Comparison of ENCODE assay signal across 11 cellular contexts in the genomic region with DNA sequence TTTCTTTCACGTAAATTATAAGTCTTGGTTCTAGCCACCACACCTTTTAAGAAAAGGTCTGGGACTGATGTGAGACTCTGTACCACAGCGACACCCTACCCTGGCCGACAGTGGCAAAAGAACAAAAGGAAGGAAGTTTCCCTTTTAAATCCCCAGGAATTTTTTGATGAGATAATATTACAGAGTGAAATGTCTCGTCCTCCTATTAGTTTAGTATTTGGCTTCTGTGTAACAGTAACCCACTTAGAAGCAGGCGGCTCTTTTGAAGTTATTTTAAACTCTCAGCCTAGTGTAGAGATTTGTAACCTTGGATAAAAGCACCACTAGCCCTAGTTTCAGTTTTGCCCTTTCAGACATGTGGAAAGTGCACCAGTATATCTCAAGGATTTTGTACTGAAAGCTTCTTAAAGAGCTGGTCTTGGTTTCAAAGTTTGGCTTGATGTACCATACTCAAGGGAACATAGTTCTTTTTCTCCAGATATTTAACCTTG.
A peak's percentile ranks its signal among the peaks of the same experiment; 100 is the strongest.
DNase-seq lines count a peak whose midpoint lies in the region; ATAC-seq and TF ChIP-seq lines count a peak whose summit lies in the region.
"Had no signal": no experiment of that assay in that cellular context is flagged by ENCODE, and none has a peak within 500 bp of the region (broad histone marks: within the 10 kb centered on the region; RNA-seq: fewer than 3 reads in every experiment).

No MANE protein-coding gene starts in this region.

- TF ChIP-seq CTCF in progenitor cell of endocrine pancreas (IDR thresholded peaks at IDR 0.05; ENCODE audit: unreplicated experiment) = no peak

- peaks cover 25% of the 10 kb centered on the region for H3K4me1 Mint-ChIP-seq in progenitor cell of endocrine pancreas (ENCODE audit: low read depth)

- no peak overlapping the region for H3K27ac Mint-ChIP-seq in progenitor cell of endocrine pancreas

- ATAC-seq in GM21367 (IDR thresholded peaks at IDR 0.05; ENCODE audit: unreplicated experiment) (no peak), HG03159 (IDR thresholded peaks at IDR 0.05; ENCODE audit: unreplicated experiment) (no peak)

- H3K4me3 ChIP-seq in HUES64 (ENCODE audit: low read length) = no peak overlapping the region
- H3K4me3 ChIP-seq: skin epidermis had no signal

- DNase-seq in left kidney (ENCODE audit: low read depth, low spot score) (peak; percentile 44), HuH-7 (ENCODE audit: low spot score) (no peak), progenitor cell of endocrine pancreas (ENCODE audit: low spot score, unreplicated experiment) (no peak)
- DNase-seq: effector memory CD4-positive, alpha-beta T cell; Karpas-422 had no signal

- peaks cover 43% of the 10 kb centered on the region for H3K4me1 ChIP-seq in HUES64 (ENCODE audit: insufficient read depth, low read length)

- H3K36me3 ChIP-seq in HUES64 (ENCODE audit: insufficient read depth, low read length) = no peaks in the 10 kb centered on the region

- H3K27ac ChIP-seq in HUES64 (ENCODE audit: low read depth, low read length) = peak overlapping the region; percentile 27
- H3K27ac ChIP-seq in cingulate gyrus (ENCODE audit: low read depth, low read length) = peak overlapping the region; percentile 50
- peak overlapping the region; percentile 50 for H3K27ac ChIP-seq in temporal lobe (ENCODE audit: low read depth, low read length)

- H3K9me3 ChIP-seq in HUES64 (ENCODE audit: insufficient read depth, low read depth, low read length) = no peaks in the 10 kb centered on the region

- no peak overlapping the region for H3K4me3 Mint-ChIP-seq in progenitor cell of endocrine pancreas (ENCODE audit: low read depth)

- peaks cover 6% of the 10 kb centered on the region for H3K27me3 Mint-ChIP-seq in progenitor cell of endocrine pancreas

- no peaks in the 10 kb centered on the region for H3K36me3 Mint-ChIP-seq in progenitor cell of endocrine pancreas (ENCODE audit: insufficient read depth)

- no peaks in the 10 kb centered on the region for H3K27me3 ChIP-seq in HUES64 (ENCODE audit: insufficient read depth, low read length)

- no peak overlapping the region for H3K9ac ChIP-seq in HUES64 (ENCODE audit: low read depth, low read length)

- no peaks in the 10 kb centered on the region for H3K9me3 Mint-ChIP-seq in progenitor cell of endocrine pancreas (ENCODE audit: low read depth)

- 68% methylated on average over 5 of the region's 5 CpGs for WGBS in HUES64
